ENCODE assay signal across 8 cellular contexts in genomic region chr4:4386736-4387392, GRCh38. TPM values are rescaled to one million over a fixed set of nuclear protein-coding genes. Genes with fewer than 3 reads are reported as not detected.
DNase-seq lines count a peak whose midpoint lies in the region; ATAC-seq and TF ChIP-seq lines count a peak whose summit lies in the region.

A gene with protein sequence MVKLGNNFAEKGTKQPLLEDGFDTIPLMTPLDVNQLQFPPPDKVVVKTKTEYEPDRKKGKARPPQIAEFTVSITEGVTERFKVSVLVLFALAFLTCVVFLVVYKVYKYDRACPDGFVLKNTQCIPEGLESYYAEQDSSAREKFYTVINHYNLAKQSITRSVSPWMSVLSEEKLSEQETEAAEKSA (plus strand): TSS chr4:4387102. CDS start chr4:4387630, 528 bp downstream.

- no peak for TF ChIP-seq CTCF in WTC11 (IDR thresholded peaks at IDR 0.05)
- no peak for TF ChIP-seq CTCF in tibial artery (IDR thresholded peaks at IDR 0.05)

- peaks cover 60% of the 10 kb centered on the region for H3K27me3 Mint-ChIP-seq in WTC11 (ENCODE audit: low read depth)

- H3K4me1 ChIP-seq in tibial artery, result peaks cover 0 to 35% (median 28%) of the 10 kb centered on the region in 4 donors

- peak within 1 kb of the TSS; percentile 22 to 44 for H3K4me3 ChIP-seq in tibial artery

- peak within 1 kb of the TSS; percentile 76 for H3K4me3 Mint-ChIP-seq in WTC11

- peaks cover 0 to 77% of the 10 kb centered on the region in 2 donors for H3K27me3 ChIP-seq in tibial artery

- POLR2A ChIA-PET in WTC11 (lab: Charles Lee), result no interaction called here

- no peak within 1 kb of the TSS for H3K27ac ChIP-seq in tibial artery

- H3K4me1 Mint-ChIP-seq in WTC11, result peaks cover 21% of the 10 kb centered on the region

- H3K9me3 ChIP-seq in tibial artery, result no peaks in the 10 kb centered on the region

- DNase-seq in NCI-H748 (lab: John Stamatoyannopoulos, UW; ENCODE audit: unreplicated experiment) (peak; percentile 33), NCI-H748 treated with DMSO at 0.1 percent for 48 hours (lab: John Stamatoyannopoulos, UW) (no peak), WTC11 (ENCODE audit: low spot score) (peak; percentile 47), ecto neural progenitor cell (ENCODE audit: low spot score) (peak; percentile 73), middle frontal gyrus (ENCODE audit: extremely low spot score, low spot score) (peak; percentile 15), tibial artery (no peak), HK-2 (ENCODE audit: unreplicated experiment) (no peak)

- no peak within 1 kb of the TSS for H3K27ac Mint-ChIP-seq in WTC11

- ATAC-seq in WTC11 (peak; percentile 11), HG02938 (IDR thresholded peaks at IDR 0.05; ENCODE audit: unreplicated experiment) (no peak)

- no peaks in the 10 kb centered on the region for H3K9me3 Mint-ChIP-seq in WTC11

- CTCF ChIA-PET in WTC11 (lab: Charles Lee), result interaction anchor here (0.6 to 1.5 kb wide), 8 partner anchors 8 to 291 kb away, joined by 3 to 5 read pairs (median 4); no protein-coding TSS in a partner anchor

- H3K36me3 Mint-ChIP-seq in WTC11, result peaks cover 3% of the 10 kb centered on the region; the same call in 1 of the 2 replicates

- intact Hi-C loops in tibial artery (cut with DNase I; ENCODE audit: low total_unique reads), result no loop called here

- H3K36me3 ChIP-seq in tibial artery, result no peaks in the 10 kb centered on the region

TF ChIP-seq in WTC11, 78 proteins besides CTCF, POLR2A, EP300 and RAD21 (continues in another document):
- TF ChIP-seq ZNF416 (CRISPR knock-in tag; IDR thresholded peaks at IDR 0.05) (no peak), TEAD4 (CRISPR knock-in tag; IDR thresholded peaks at IDR 0.05) (no peak), ATF3 (CRISPR knock-in tag; conservative IDR thresholded peaks at IDR 0.05) (no peak), ZNF317 (CRISPR knock-in tag; IDR thresholded peaks at IDR 0.05; ENCODE audit: borderline replicate concordance, low read depth) (no peak), HMGXB4 (CRISPR knock-in tag; IDR thresholded peaks at IDR 0.05) (peak; percentile 8; the same call in 1 of the 2 replicates), JAZF1 (CRISPR knock-in tag; IDR thresholded peaks at IDR 0.05) (no peak), SP1 (CRISPR knock-in tag; conservative IDR thresholded peaks at IDR 0.05) (0 out of 2 replicates have a peak, but pooled peaks have one; percentile 25), ELF4 (CRISPR knock-in tag; IDR thresholded peaks at IDR 0.05; ENCODE audit: low read depth) (no peak), ATF6 (CRISPR knock-in tag; IDR thresholded peaks at IDR 0.05) (no peak), ZNF425 (CRISPR knock-in tag; conservative IDR thresholded peaks at IDR 0.05) (no peak), NR3C1 (CRISPR knock-in tag; conservative IDR thresholded peaks at IDR 0.05; ENCODE audit: low read depth) (no peak), ZMAT4 (CRISPR knock-in tag; IDR thresholded peaks at IDR 0.05) (no peak), HMGA2 (CRISPR knock-in tag; IDR thresholded peaks at IDR 0.05) (no peak), TEAD1 (CRISPR knock-in tag; IDR thresholded peaks at IDR 0.05) (no peak)
- TF ChIP-seq, protein P1, sequence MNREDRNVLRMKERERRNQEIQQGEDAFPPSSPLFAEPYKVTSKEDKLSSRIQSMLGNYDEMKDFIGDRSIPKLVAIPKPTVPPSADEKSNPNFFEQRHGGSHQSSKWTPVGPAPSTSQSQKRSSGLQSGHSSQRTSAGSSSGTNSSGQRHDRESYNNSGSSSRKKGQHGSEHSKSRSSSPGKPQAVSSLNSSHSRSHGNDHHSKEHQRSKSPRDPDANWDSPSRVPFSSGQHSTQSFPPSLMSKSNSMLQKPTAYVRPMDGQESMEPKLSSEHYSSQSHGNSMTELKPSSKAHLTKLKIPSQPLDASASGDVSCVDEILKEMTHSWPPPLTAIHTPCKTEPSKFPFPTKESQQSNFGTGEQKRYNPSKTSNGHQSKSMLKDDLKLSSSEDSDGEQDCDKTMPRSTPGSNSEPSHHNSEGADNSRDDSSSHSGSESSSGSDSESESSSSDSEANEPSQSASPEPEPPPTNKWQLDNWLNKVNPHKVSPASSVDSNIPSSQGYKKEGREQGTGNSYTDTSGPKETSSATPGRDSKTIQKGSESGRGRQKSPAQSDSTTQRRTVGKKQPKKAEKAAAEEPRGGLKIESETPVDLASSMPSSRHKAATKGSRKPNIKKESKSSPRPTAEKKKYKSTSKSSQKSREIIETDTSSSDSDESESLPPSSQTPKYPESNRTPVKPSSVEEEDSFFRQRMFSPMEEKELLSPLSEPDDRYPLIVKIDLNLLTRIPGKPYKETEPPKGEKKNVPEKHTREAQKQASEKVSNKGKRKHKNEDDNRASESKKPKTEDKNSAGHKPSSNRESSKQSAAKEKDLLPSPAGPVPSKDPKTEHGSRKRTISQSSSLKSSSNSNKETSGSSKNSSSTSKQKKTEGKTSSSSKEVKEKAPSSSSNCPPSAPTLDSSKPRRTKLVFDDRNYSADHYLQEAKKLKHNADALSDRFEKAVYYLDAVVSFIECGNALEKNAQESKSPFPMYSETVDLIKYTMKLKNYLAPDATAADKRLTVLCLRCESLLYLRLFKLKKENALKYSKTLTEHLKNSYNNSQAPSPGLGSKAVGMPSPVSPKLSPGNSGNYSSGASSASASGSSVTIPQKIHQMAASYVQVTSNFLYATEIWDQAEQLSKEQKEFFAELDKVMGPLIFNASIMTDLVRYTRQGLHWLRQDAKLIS (CRISPR knock-in tag; IDR thresholded peaks at IDR 0.05; ENCODE audit: borderline replicate concordance), result no peak
- TF ChIP-seq, protein P2, sequence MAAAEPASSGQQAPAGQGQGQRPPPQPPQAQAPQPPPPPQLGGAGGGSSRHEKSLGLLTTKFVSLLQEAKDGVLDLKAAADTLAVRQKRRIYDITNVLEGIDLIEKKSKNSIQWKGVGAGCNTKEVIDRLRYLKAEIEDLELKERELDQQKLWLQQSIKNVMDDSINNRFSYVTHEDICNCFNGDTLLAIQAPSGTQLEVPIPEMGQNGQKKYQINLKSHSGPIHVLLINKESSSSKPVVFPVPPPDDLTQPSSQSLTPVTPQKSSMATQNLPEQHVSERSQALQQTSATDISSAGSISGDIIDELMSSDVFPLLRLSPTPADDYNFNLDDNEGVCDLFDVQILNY (CRISPR knock-in tag; IDR thresholded peaks at IDR 0.05), result 0 out of 2 replicates have a peak, but pooled peaks have one; percentile 55

RNA-seq across cellular contexts. Expression of the gene that starts here (rescaled TPM):
- total RNA-seq in WTC11 (2021), result 20.3 to 24.2 TPM (median 22.3 TPM) in 3 replicates

Comparison
In these comparisons a context has a peak if more than half of its experiments do, and no peak if none do; other contexts are left out.
1. DNase-seq: peak in NCI-H748 (single experiment), WTC11 (single experiment), ecto neural progenitor cell (single experiment) and middle frontal gyrus (single experiment); none in NCI-H748 treated with DMSO at 0.1 percent for 48 hours (single experiment), tibial artery (0 of 2) and HK-2 (single experiment).